In the genomic region with DNA sequence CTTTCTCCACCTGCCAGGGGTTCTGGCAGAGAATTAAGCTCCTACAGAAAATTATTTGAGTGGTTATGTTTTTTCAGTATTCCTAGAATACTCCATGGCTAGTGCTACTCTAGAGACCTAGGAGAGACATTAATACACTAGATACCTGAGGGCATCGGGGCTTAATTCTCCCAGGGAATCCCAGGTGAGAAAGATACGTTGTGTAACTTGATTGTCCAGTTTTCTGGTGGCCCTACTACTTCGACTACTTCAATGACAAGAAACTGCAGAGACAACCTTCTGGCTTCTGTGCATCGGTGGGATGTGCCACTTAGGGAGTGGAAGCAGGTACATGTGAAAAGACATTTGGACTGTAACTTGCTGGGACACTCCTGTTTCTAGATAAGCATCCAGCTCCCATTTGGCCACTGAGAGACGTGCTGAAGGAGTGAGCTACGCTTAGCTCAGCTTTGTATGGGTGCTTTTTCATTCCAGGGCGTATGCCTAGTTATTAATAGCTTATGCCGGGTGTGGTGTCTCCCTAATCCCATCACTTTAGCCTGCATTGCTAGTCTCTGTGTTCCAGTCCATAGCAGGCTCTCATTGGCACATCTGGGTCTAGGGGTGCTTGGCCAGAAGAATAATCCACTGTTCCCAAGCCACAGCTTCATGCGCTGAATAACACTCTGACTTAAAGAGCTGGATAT, we compare ENCODE assay signal across 21 cellular contexts.
"Had no signal": no experiment of that assay in that cellular context is flagged by ENCODE, and none has a peak within 500 bp of the region (broad histone marks: within the 10 kb centered on the region; RNA-seq: fewer than 3 reads in every experiment).

No MANE protein-coding gene starts in this region.

- H3K9me3 ChIP-seq: adrenal gland, ascending aorta, pancreas, psoas muscle, right lobe of liver, transverse colon, uterus had no signal

- DNase-seq: activated CD4-positive, alpha-beta T cell treated with anti-CD3 and anti-CD28 coated beads, Interleukin-2, amount 50 U/mL, for 4 hours; activated CD8-positive, alpha-beta memory T cell treated with anti-CD3 and anti-CD28 coated beads, Interleukin-2, amount 50 U/mL, for 48 hours; activated naive CD4-positive, alpha-beta T cell; activated T-cell treated with anti-CD3 and anti-CD28 coated beads, Interleukin-2, amount 50 U/mL, for 4 hours; adrenal gland; cortex of kidney; endodermal cell; foreskin keratinocyte; hippocampal formation; midbrain; nephron progenitor cell; pancreas; psoas muscle; right lobe of liver; small intestine; stimulated activated CD4-positive, alpha-beta T cell treated with anti-CD3 and anti-CD28 coated beads, Interleukin-15, amount 100 ng/mL, for 24 hours; stimulated activated naive B cell treated with anti-CD40 and anti-IgM and Interleukin-4, amounts not matched to agents 10 μg/mL and 1 μg/mL and 100 μg/mL, for 72 hours; transverse colon; uterus had no signal

- FAIRE-seq: pancreas, small intestine had no signal

- H3K27ac ChIP-seq: adrenal gland, ascending aorta, foreskin keratinocyte, pancreas, psoas muscle, right lobe of liver, transverse colon, uterus had no signal

- H3K27me3 ChIP-seq: adrenal gland, ascending aorta, pancreas, right lobe of liver, transverse colon, uterus had no signal

- H3K36me3 ChIP-seq: adrenal gland, ascending aorta, pancreas, right lobe of liver, transverse colon, uterus had no signal

- H3K4me3 ChIP-seq: adrenal gland, ascending aorta, pancreas, psoas muscle, right lobe of liver, transverse colon, uterus had no signal

- H3K4me1 ChIP-seq: adrenal gland, ascending aorta, foreskin keratinocyte, pancreas, psoas muscle, right lobe of liver, uterus had no signal

- ATAC-seq: activated T-cell treated with anti-CD3 and anti-CD28 coated beads, Interleukin-2, amount 50 U/mL, for 4 hours; foreskin keratinocyte; right lobe of liver; stimulated activated naive B cell treated with anti-CD40 and anti-IgM and Interleukin-4, amounts not matched to agents 10 μg/mL and 1 μg/mL and 100 μg/mL, for 72 hours; WTC11 had no signal
